ENCODE assay signal across 16 cellular contexts in the genomic region with DNA sequence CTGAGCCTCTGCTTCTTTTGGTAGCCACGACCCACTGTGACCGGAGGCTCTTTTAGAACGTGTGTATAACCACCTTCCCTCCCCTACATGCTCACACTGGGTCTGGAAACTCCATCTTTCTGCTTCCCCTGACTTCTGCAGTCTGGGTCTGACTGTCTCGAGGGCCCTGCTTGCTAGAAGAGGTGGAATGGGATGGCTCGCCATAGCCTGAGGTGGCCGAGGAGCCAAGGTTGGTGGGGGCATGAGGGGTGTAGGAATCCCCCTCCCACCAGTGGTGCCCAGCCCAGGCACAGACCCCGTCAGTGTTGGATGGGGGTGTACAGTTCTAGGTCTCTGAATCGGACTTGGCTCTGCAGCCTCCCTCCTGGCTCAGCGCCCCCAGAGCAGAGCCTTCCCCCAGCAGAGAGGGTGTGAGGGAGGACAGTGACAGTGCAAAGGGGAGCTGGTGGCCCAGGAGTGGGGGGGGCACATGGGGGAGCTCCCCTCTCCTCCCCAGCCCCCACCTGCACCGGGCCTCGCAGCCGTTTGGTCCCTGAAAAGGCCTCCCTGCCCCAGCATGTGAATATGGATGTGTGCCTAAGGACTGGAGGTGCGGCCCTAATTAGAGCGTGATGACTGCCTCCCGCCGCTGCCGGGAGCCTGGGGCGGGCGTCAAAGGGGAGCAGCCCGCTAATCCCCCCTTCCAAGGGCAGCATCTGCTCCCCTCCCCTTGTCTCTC.
A peak's percentile ranks its signal among the peaks of the same experiment; 100 is the strongest.
DNase-seq lines count a peak whose midpoint lies in the region; ATAC-seq and TF ChIP-seq lines count a peak whose summit lies in the region.
"Had no signal": no experiment of that assay in that cellular context is flagged by ENCODE, and none has a peak within 500 bp of the region (broad histone marks: within the 10 kb centered on the region; RNA-seq: fewer than 3 reads in every experiment).

No MANE protein-coding gene starts in this region.

- no peak for TF ChIP-seq POLR2A in spleen (IDR thresholded peaks at IDR 0.05)

- 51 to 68% (median 58%) methylated on average over 17 to 20 of the region's 20 CpGs for WGBS in spleen, 5 donors

- H3K27ac ChIP-seq in spleen = no peak overlapping the region
- H3K27ac ChIP-seq: colonic mucosa, epithelial cell of prostate, PC-9 had no signal

- no peak for ATAC-seq in activated T-cell treated with anti-CD3 and anti-CD28 coated beads, Interleukin-2, amount 50 U/mL, for 4 hours
- ATAC-seq in HG02973 (IDR thresholded peaks at IDR 0.05; ENCODE audit: unreplicated experiment) (no peak), HG02678 (IDR thresholded peaks at IDR 0.05; ENCODE audit: unreplicated experiment) (no peak)

- H3K27me3 Mint-ChIP-seq in activated T-cell treated with anti-CD3 and anti-CD28 coated beads, Interleukin-2, amount 50 U/mL, for 4 hours (ENCODE audit: low read depth) = no peaks in the 10 kb centered on the region
- no peaks in the 10 kb centered on the region for H3K27me3 Mint-ChIP-seq in activated T-cell treated with anti-CD3 and anti-CD28 coated beads, Interleukin-2, amount 50 U/mL, for 24 hours
- no peaks in the 10 kb centered on the region for H3K27me3 Mint-ChIP-seq in brain

- peaks cover 0 to 28% (median 0%) of the 10 kb centered on the region in 7 donors for H3K27me3 ChIP-seq in spleen (replicated peaks in 1 of 7)

- H3K4me1 Mint-ChIP-seq in activated T-cell treated with anti-CD3 and anti-CD28 coated beads, Interleukin-2, amount 50 U/mL, for 4 hours (ENCODE audit: low read depth) = peaks cover 3% of the 10 kb centered on the region
- H3K4me1 Mint-ChIP-seq in activated T-cell treated with anti-CD3 and anti-CD28 coated beads, Interleukin-2, amount 50 U/mL, for 24 hours (ENCODE audit: low read depth) = peaks cover 1% of the 10 kb centered on the region
- peaks cover 86% of the 10 kb centered on the region for H3K4me1 Mint-ChIP-seq in brain

- H3K4me1 ChIP-seq in spleen = peaks cover 0 to 50% (median 33%) of the 10 kb centered on the region in 6 donors
- H3K4me1 ChIP-seq: colonic mucosa had no signal

- peak; percentile 3 for DNase-seq in activated T-cell treated with anti-CD3 and anti-CD28 coated beads, Interleukin-2, amount 50 U/mL, for 4 hours
- no peak for DNase-seq in activated T-cell treated with anti-CD3 and anti-CD28 coated beads, Interleukin-2, amount 50 U/mL, for 24 hours
- DNase-seq in NCI-H1105 treated with DMSO at 0.1 percent for 48 hours (lab: John Stamatoyannopoulos, UW) (peak; percentile 81), spleen (peak; percentile 59), NCI-H2107 (lab: John Stamatoyannopoulos, UW) (no peak)
- DNase-seq: colonic mucosa; HFFc6; NCI-H526; PC-9; stimulated activated CD4-positive, alpha-beta T cell treated with anti-CD3 and anti-CD28 coated beads, Interleukin-4, amount 100 ng/mL, for 4 hours had no signal

- no peak overlapping the region for H3K27ac Mint-ChIP-seq in activated T-cell treated with anti-CD3 and anti-CD28 coated beads, Interleukin-2, amount 50 U/mL, for 24 hours
- H3K27ac Mint-ChIP-seq in brain = peak overlapping the region; percentile 83 to 96 (median 94)
- H3K27ac Mint-ChIP-seq: HFFc6, IgD-negative memory B cell, type B pancreatic cell had no signal

- TF ChIP-seq CTCF in brain (conservative IDR thresholded peaks at IDR 0.05) (no peak), spleen (IDR thresholded peaks at IDR 0.05 in 8 of 11, conservative IDR thresholded peaks at IDR 0.05 in 3 of 11) (no peak)

- H3K4me3 Mint-ChIP-seq in activated T-cell treated with anti-CD3 and anti-CD28 coated beads, Interleukin-2, amount 50 U/mL, for 4 hours = no peak overlapping the region
- H3K4me3 Mint-ChIP-seq in activated T-cell treated with anti-CD3 and anti-CD28 coated beads, Interleukin-2, amount 50 U/mL, for 24 hours = no peak overlapping the region
- H3K4me3 Mint-ChIP-seq in brain = peak overlapping the region in 4 of 5 experiments; percentile 19 to 77 (median 66)
- H3K4me3 Mint-ChIP-seq: HFFc6, IgD-negative memory B cell, type B pancreatic cell had no signal

- intact Hi-C loops in spleen (cut with DNase I; ENCODE audit: low total_unique reads) = no loop called here

- H3K9me3 ChIP-seq in spleen = peaks cover 0 to 30% (median 27%) of the 10 kb centered on the region in 8 donors
- H3K9me3 ChIP-seq: colonic mucosa had no signal

- H3K4me3 ChIP-seq in spleen = no peak overlapping the region
- H3K4me3 ChIP-seq: colonic mucosa, PC-9 had no signal

- H3K36me3 ChIP-seq in spleen = no peaks in the 10 kb centered on the region
- H3K36me3 ChIP-seq: colonic mucosa had no signal

- peaks cover 24% of the 10 kb centered on the region for H3K9me3 Mint-ChIP-seq in activated T-cell treated with anti-CD3 and anti-CD28 coated beads, Interleukin-2, amount 50 U/mL, for 4 hours
- peaks cover 24% of the 10 kb centered on the region for H3K9me3 Mint-ChIP-seq in activated T-cell treated with anti-CD3 and anti-CD28 coated beads, Interleukin-2, amount 50 U/mL, for 24 hours
- peaks cover 19 to 45% (median 31%) of the 10 kb centered on the region in 5 experiments for H3K9me3 Mint-ChIP-seq in brain

- H3K36me3 Mint-ChIP-seq in activated T-cell treated with anti-CD3 and anti-CD28 coated beads, Interleukin-2, amount 50 U/mL, for 4 hours (ENCODE audit: insufficient read depth) = peaks cover 2% of the 10 kb centered on the region
- no peaks in the 10 kb centered on the region for H3K36me3 Mint-ChIP-seq in activated T-cell treated with anti-CD3 and anti-CD28 coated beads, Interleukin-2, amount 50 U/mL, for 24 hours (ENCODE audit: low read depth)
- H3K36me3 Mint-ChIP-seq in brain = peaks cover 10% of the 10 kb centered on the region
- H3K36me3 Mint-ChIP-seq: type B pancreatic cell had no signal

Comparison
In these comparisons a context has a peak if more than half of its experiments do, and no peak if none do; other contexts are left out.
1. DNase-seq: peak in activated T-cell treated with anti-CD3 and anti-CD28 coated beads, Interleukin-2, amount 50 U/mL, for 4 hours (single experiment), NCI-H1105 treated with DMSO at 0.1 percent for 48 hours (single experiment) and spleen (single experiment); none in activated T-cell treated with anti-CD3 and anti-CD28 coated beads, Interleukin-2, amount 50 U/mL, for 24 hours (single experiment) and NCI-H2107 (single experiment).
2. H3K4me3 Mint-ChIP-seq: peak in brain (4 of 5); none in activated T-cell treated with anti-CD3 and anti-CD28 coated beads, Interleukin-2, amount 50 U/mL, for 4 hours (single experiment) and activated T-cell treated with anti-CD3 and anti-CD28 coated beads, Interleukin-2, amount 50 U/mL, for 24 hours (single experiment).